In genomic region chr14:90624732-90625444, GRCh38 we compare ENCODE assay signal across 11 cellular contexts.
DNase-seq lines count a peak whose midpoint lies in the region; ATAC-seq and TF ChIP-seq lines count a peak whose summit lies in the region.
"Had no signal": no experiment of that assay in that cellular context is flagged by ENCODE, and none has a peak within 500 bp of the region (broad histone marks: within the 10 kb centered on the region; RNA-seq: fewer than 3 reads in every experiment).

No MANE protein-coding gene starts in this region.

- POLR2A ChIA-PET in Caco-2 (lab: Charles Lee), result no interaction called here

- H3K4me1 ChIP-seq in Caco-2 (peaks cover 5% of the 10 kb centered on the region; the same call in 1 of the 2 replicates), muscle layer of duodenum (ENCODE audit: control insufficient read depth in 1 of 2, insufficient read depth in 2 of 2, low read length in 2 of 2) (peaks cover 4 to 36% of the 10 kb centered on the region in 2 donors), HAP-1 (no peaks in the 10 kb centered on the region), spleen (peaks cover 4 to 47% (median 16%) of the 10 kb centered on the region in 6 donors)

- no peak for ATAC-seq in GM21576 (IDR thresholded peaks at IDR 0.05; ENCODE audit: unreplicated experiment)

- in situ Hi-C loops in HAP-1 (cut with MboI; ENCODE audit: low sequenced_read_pairs), result no loop called here

- TF ChIP-seq CTCF in Caco-2 (IDR thresholded peaks at IDR 0.05; ENCODE audit: insufficient read depth in 1 of 2, low read depth in 1 of 2, low read length in 1 of 2, severe bottlenecking in 1 of 2, unreplicated experiment in 1 of 2), result no peak
- TF ChIP-seq CTCF in chondrocyte (IDR thresholded peaks at IDR 0.05), result no peak
- TF ChIP-seq CTCF in spleen (IDR thresholded peaks at IDR 0.05 in 8 of 11, conservative IDR thresholded peaks at IDR 0.05 in 3 of 11), result no peak

- H3K27ac Mint-ChIP-seq in Caco-2 (ENCODE audit: unreplicated experiment) (peak overlapping the region; percentile 56), chondrocyte (ENCODE audit: unreplicated experiment) (peak overlapping the region; percentile 91)
- H3K27ac Mint-ChIP-seq: T-helper 1 cell treated with Interleukin-12 subunit alpha and Interleukin-12 subunit beta and Interleukin-4 antibody, amounts not matched to agents 30 μg/mL and 1 μg/mL, for 36 hours had no signal

- intact Hi-C loops in Caco-2 (cut with micrococcal nuclease; ENCODE audit: unreplicated experiment) (no loop called here), spleen (cut with DNase I; ENCODE audit: low total_unique reads) (no loop called here)

- no peaks in the 10 kb centered on the region for H3K36me3 ChIP-seq in Caco-2 (ENCODE audit: control insufficient read depth, insufficient read depth, low read length)
- no peaks in the 10 kb centered on the region for H3K36me3 ChIP-seq in muscle layer of duodenum (ENCODE audit: control insufficient read depth in 1 of 2, insufficient read depth in 2 of 2, low read length in 2 of 2)
- H3K36me3 ChIP-seq in HAP-1 (replicated peaks), result no peaks in the 10 kb centered on the region
- H3K36me3 ChIP-seq in spleen, result peaks cover 0 to 17% (median 0%) of the 10 kb centered on the region in 6 donors

- peaks cover 8% of the 10 kb centered on the region for H3K4me1 Mint-ChIP-seq in Caco-2 (ENCODE audit: low read depth, unreplicated experiment)
- peaks cover 58% of the 10 kb centered on the region for H3K4me1 Mint-ChIP-seq in chondrocyte (ENCODE audit: low read depth)

- no peaks in the 10 kb centered on the region for H3K9me3 ChIP-seq in Caco-2
- H3K9me3 ChIP-seq in muscle layer of duodenum (ENCODE audit: control insufficient read depth in 1 of 2, low read length in 2 of 2), result no peaks in the 10 kb centered on the region
- no peaks in the 10 kb centered on the region for H3K9me3 ChIP-seq in HAP-1
- no peaks in the 10 kb centered on the region for H3K9me3 ChIP-seq in spleen

- H3K9me3 Mint-ChIP-seq in Caco-2 (ENCODE audit: unreplicated experiment) (no peaks in the 10 kb centered on the region), chondrocyte (ENCODE audit: low read depth) (no peaks in the 10 kb centered on the region)
- H3K9me3 Mint-ChIP-seq: T-helper 1 cell treated with Interleukin-12 subunit alpha and Interleukin-12 subunit beta and Interleukin-4 antibody, amounts not matched to agents 30 μg/mL and 1 μg/mL, for 36 hours had no signal

- H3K4me3 Mint-ChIP-seq in Caco-2 (ENCODE audit: unreplicated experiment) (peak overlapping the region; percentile 10), chondrocyte (ENCODE audit: unreplicated experiment) (peak overlapping the region; percentile 59)
- H3K4me3 Mint-ChIP-seq: T-helper 1 cell treated with Interleukin-12 subunit alpha and Interleukin-12 subunit beta and Interleukin-4 antibody, amounts not matched to agents 30 μg/mL and 1 μg/mL, for 36 hours had no signal

- H3K4me3 ChIP-seq in Caco-2 (ENCODE audit: low read depth, low read length) (no peak overlapping the region), muscle layer of duodenum (ENCODE audit: low read depth in 1 of 2, low read length in 2 of 2) (no peak overlapping the region), HAP-1 (no peak overlapping the region), spleen (no peak overlapping the region)

- DNase-seq in Caco-2 (peak in 1 of 2 experiments; percentile 19), NCI-H1694 treated with DMSO at 0.1 percent for 48 hours (lab: John Stamatoyannopoulos, UW) (peak; percentile 76), chondrocyte (ENCODE audit: low spot score) (no peak), HAP-1 (ENCODE audit: low spot score in 2 of 2) (no peak), spleen (no peak)
- DNase-seq in central memory CD4-positive, alpha-beta T cell, result no peak
- DNase-seq: activated T-cell treated with anti-CD3 and anti-CD28 coated beads for 4 hours, hippocampal formation had no signal

- 85 to 89% (median 85%) methylated on average over 16 of the region's 16 CpGs for WGBS in spleen, 5 donors

- no TSS peak for BruUV-seq in Caco-2 (replicated peaks; lab: Mats Ljungman, UMichigan)

- no peaks in the 10 kb centered on the region for H3K36me3 Mint-ChIP-seq in Caco-2 (ENCODE audit: insufficient read depth, unreplicated experiment)
- no peaks in the 10 kb centered on the region for H3K36me3 Mint-ChIP-seq in chondrocyte (ENCODE audit: low read depth)

- H3K27me3 Mint-ChIP-seq in Caco-2 (ENCODE audit: insufficient read depth, unreplicated experiment) (no peaks in the 10 kb centered on the region), chondrocyte (ENCODE audit: low read depth) (no peaks in the 10 kb centered on the region)

- H3K27ac ChIP-seq in muscle layer of duodenum (ENCODE audit: low read length), result peak overlapping the region; percentile 32
- peak overlapping the region in 2 of 8 donors; percentile 17 to 24 for H3K27ac ChIP-seq in spleen

- TF ChIP-seq POLR2A in spleen (IDR thresholded peaks at IDR 0.05), result no peak

- CTCF ChIA-PET in Caco-2 (lab: Charles Lee), result no interaction called here

- H3K27me3 ChIP-seq in Caco-2 (replicated peaks; ENCODE audit: control insufficient read depth, insufficient read depth, low read length) (no peaks in the 10 kb centered on the region), muscle layer of duodenum (ENCODE audit: low read depth, low read length) (no peaks in the 10 kb centered on the region), HAP-1 (ENCODE audit: low read depth) (no peaks in the 10 kb centered on the region), spleen (replicated peaks in 1 of 7) (no peaks in the 10 kb centered on the region)
